In genomic region chr2:231612199-231613053, GRCh38 we compare ENCODE assay signal across 8 cellular contexts. TPM values are rescaled to one million over a fixed set of nuclear protein-coding genes. Genes with fewer than 3 reads are reported as not detected.
DNase-seq lines count a peak whose midpoint lies in the region; ATAC-seq, FAIRE-seq and TF ChIP-seq lines count a peak whose summit lies in the region.

No MANE protein-coding gene starts in this region.

- peak overlapping the region; percentile 80 for H3K4me3 Mint-ChIP-seq in activated T-helper 1 cell treated with anti-CD3 and anti-CD28 coated beads, Interleukin-12 subunit alpha, Interleukin-12 subunit beta, Interleukin-2, Interleukin-4 antibody, amounts not matched to agents 30 ng/mL and 10 ng/mL and 1 ng/mL, durations not matched to agents 14 hours and 24 hours and 36 hours
- H3K4me3 Mint-ChIP-seq in nephron = peak overlapping the region; percentile 74 to 86 (median 84)

- no peaks in the 10 kb centered on the region for H3K36me3 Mint-ChIP-seq in activated T-helper 1 cell treated with anti-CD3 and anti-CD28 coated beads, Interleukin-12 subunit alpha, Interleukin-12 subunit beta, Interleukin-2, Interleukin-4 antibody, amounts not matched to agents 30 ng/mL and 10 ng/mL and 1 ng/mL, durations not matched to agents 14 hours and 24 hours and 36 hours (ENCODE audit: low read depth)
- H3K36me3 Mint-ChIP-seq in nephron (ENCODE audit: low read depth) = no peaks in the 10 kb centered on the region

- H3K9me3 ChIP-seq in fibroblast of lung (ENCODE audit: control insufficient read depth, insufficient read depth, low read depth, low read length) = no peaks in the 10 kb centered on the region

- H2AFZ ChIP-seq in fibroblast of lung (ENCODE audit: low read length) = peak overlapping the region; percentile 63

- peak; percentile 93 for TF ChIP-seq RAD21 in Ishikawa (IDR thresholded peaks at IDR 0.05; ENCODE audit: low read depth)

- no peaks in the 10 kb centered on the region for H4K20me1 ChIP-seq in fibroblast of lung (ENCODE audit: control insufficient read depth, extremely low read depth, insufficient read depth, low read length)

- no peaks in the 10 kb centered on the region for H3K79me2 ChIP-seq in fibroblast of lung (ENCODE audit: control insufficient read depth, insufficient read depth, low read length)

- H3K27me3 ChIP-seq in fibroblast of lung (ENCODE audit: control insufficient read depth, insufficient read depth, low read length) = no peaks in the 10 kb centered on the region

- peak overlapping the region; percentile 58 for H3K4me2 ChIP-seq in fibroblast of lung (ENCODE audit: extremely low read depth, insufficient read depth, low read length)

- peak overlapping the region in 1 of 4 experiments; percentile 6 for H3K4me3 ChIP-seq in fibroblast of lung (replicated peaks in 1 of 4; ENCODE audit: control extremely low read depth in 1 of 4, insufficient read depth in 1 of 4, low read depth in 3 of 4, low read length in 4 of 4)

- TF ChIP-seq EP300 in Ishikawa (IDR thresholded peaks at IDR 0.05; ENCODE audit: borderline replicate concordance) = peak; percentile 23; the same call in 1 of the 2 replicates

- H3K9me3 Mint-ChIP-seq in activated T-helper 1 cell treated with anti-CD3 and anti-CD28 coated beads, Interleukin-12 subunit alpha, Interleukin-12 subunit beta, Interleukin-2, Interleukin-4 antibody, amounts not matched to agents 30 ng/mL and 10 ng/mL and 1 ng/mL, durations not matched to agents 14 hours and 24 hours and 36 hours = no peaks in the 10 kb centered on the region
- no peaks in the 10 kb centered on the region for H3K9me3 Mint-ChIP-seq in nephron

- H3K4me1 ChIP-seq in fibroblast of lung (ENCODE audit: control insufficient read depth, extremely low read depth, insufficient read depth, low read length) = peaks cover 30% of the 10 kb centered on the region

- intact Hi-C loops in activated T-helper 1 cell treated with anti-CD3 and anti-CD28 coated beads, Interleukin-12 subunit alpha, Interleukin-12 subunit beta, Interleukin-2, Interleukin-4 antibody, amounts not matched to agents 30 ng/mL and 10 ng/mL and 1 ng/mL, durations not matched to agents 14 hours and 24 hours and 36 hours (cut with micrococcal nuclease) = loop anchor here (1.0 to 5.0 kb wide), 11 partner anchors 8 to 940 kb away; partner anchors contain the start of genes COPS7B, EIF4E2, NCL and PDE6D

- peak overlapping the region; percentile 73 for H3K9ac ChIP-seq in fibroblast of lung (ENCODE audit: insufficient read depth, low read length)

- H3K36me3 ChIP-seq in fibroblast of lung (ENCODE audit: control insufficient read depth, insufficient read depth, low read length) = no peaks in the 10 kb centered on the region

- H3K27me3 Mint-ChIP-seq in activated T-helper 1 cell treated with anti-CD3 and anti-CD28 coated beads, Interleukin-12 subunit alpha, Interleukin-12 subunit beta, Interleukin-2, Interleukin-4 antibody, amounts not matched to agents 30 ng/mL and 10 ng/mL and 1 ng/mL, durations not matched to agents 14 hours and 24 hours and 36 hours (ENCODE audit: insufficient read depth) = no peaks in the 10 kb centered on the region
- H3K27me3 Mint-ChIP-seq in nephron (ENCODE audit: low read depth) = peaks cover 4% of the 10 kb centered on the region

- H3K27ac ChIP-seq in fibroblast of lung (ENCODE audit: insufficient read depth, low read length) = peak overlapping the region; percentile 99

- peak; percentile 75 for FAIRE-seq in RCC 7860 (lab: Jason Lieb, UNC)

- peaks cover 66% of the 10 kb centered on the region for H3K4me1 Mint-ChIP-seq in activated T-helper 1 cell treated with anti-CD3 and anti-CD28 coated beads, Interleukin-12 subunit alpha, Interleukin-12 subunit beta, Interleukin-2, Interleukin-4 antibody, amounts not matched to agents 30 ng/mL and 10 ng/mL and 1 ng/mL, durations not matched to agents 14 hours and 24 hours and 36 hours (ENCODE audit: low read depth)
- peaks cover 29% of the 10 kb centered on the region for H3K4me1 Mint-ChIP-seq in nephron

- peak overlapping the region; percentile 97 for H3K27ac Mint-ChIP-seq in activated T-helper 1 cell treated with anti-CD3 and anti-CD28 coated beads, Interleukin-12 subunit alpha, Interleukin-12 subunit beta, Interleukin-2, Interleukin-4 antibody, amounts not matched to agents 30 ng/mL and 10 ng/mL and 1 ng/mL, durations not matched to agents 14 hours and 24 hours and 36 hours
- H3K27ac Mint-ChIP-seq in nephron = peak overlapping the region; percentile 95 to 97 (median 95)

- TF ChIP-seq CTCF in fibroblast of lung (conservative IDR thresholded peaks at IDR 0.05 in 1 of 2, IDR thresholded peaks at IDR 0.05 in 1 of 2; ENCODE audit: low read depth in 1 of 2, low read length in 2 of 2) (peak; percentile 77 to 81), nephron (IDR thresholded peaks at IDR 0.05; ENCODE audit: unreplicated experiment in 3 of 3) (peak; percentile 92 to 96 (median 95))

- peak; percentile 53 for DNase-seq in DMS 273 treated with DMSO at 0.1 percent for 48 hours (lab: John Stamatoyannopoulos, UW)
- DNase-seq in RCC 7860 (ENCODE audit: low spot score) = peak; percentile 94
- DNase-seq in activated T-helper 1 cell treated with anti-CD3 and anti-CD28 coated beads, Interleukin-12 subunit alpha, Interleukin-12 subunit beta, Interleukin-2, Interleukin-4 antibody, amounts not matched to agents 30 ng/mL and 10 ng/mL and 1 ng/mL, durations not matched to agents 14 hours and 24 hours and 36 hours (ENCODE audit: low spot score) = peak; percentile 87
- DNase-seq in fibroblast of lung (ENCODE audit: low read depth in 2 of 2) = peak; percentile 90 to 92
- peak; percentile 92 for DNase-seq in stimulated activated naive CD4-positive, alpha-beta T cell treated with Interleukin-2 at 50 U/mL for 16 hours (lab: John Stamatoyannopoulos, UW)

- peak; percentile 35 for ATAC-seq in GM21447 (IDR thresholded peaks at IDR 0.05; ENCODE audit: unreplicated experiment)

TF ChIP-seq in Ishikawa, 13 proteins besides CTCF, POLR2A, EP300 and RAD21:
- TF ChIP-seq YY1 (IDR thresholded peaks at IDR 0.05; ENCODE audit: low read depth) = no peak; the same call in 1 of the 2 replicates
- TF ChIP-seq ZBTB7A (IDR thresholded peaks at IDR 0.05; ENCODE audit: low read depth) = peak; percentile 18; the same call in 1 of the 2 replicates
- 0 out of 2 replicates have a peak, but pooled peaks have one; percentile 28 for TF ChIP-seq FOXM1 (IDR thresholded peaks at IDR 0.05; ENCODE audit: borderline replicate concordance, low read depth)
- peak; percentile 32; the same call in 1 of the 2 replicates for TF ChIP-seq NFIC (IDR thresholded peaks at IDR 0.05)
- peak; percentile 82 for TF ChIP-seq MAX (IDR thresholded peaks at IDR 0.05)
- TF ChIP-seq TEAD4 (IDR thresholded peaks at IDR 0.05) = no peak
- peak; percentile 73 for TF ChIP-seq USF1 (IDR thresholded peaks at IDR 0.05)
- TF ChIP-seq CEBPB (IDR thresholded peaks at IDR 0.05) = no peak
- no peak for TF ChIP-seq EGR1 (IDR thresholded peaks at IDR 0.05)
- TF ChIP-seq TAF1 (IDR thresholded peaks at IDR 0.05; ENCODE audit: low read depth) = 0 out of 2 replicates have a peak, but pooled peaks have one; percentile 36
- TF ChIP-seq TCF12 (IDR thresholded peaks at IDR 0.05; ENCODE audit: low read depth) = peak; percentile 55
TF ChIP-seq in Ishikawa: peak in this region for 7.

RNA-seq across cellular contexts. Expression of gene TEX44, which starts 19.8 kb away (rescaled TPM):
- total RNA-seq in activated T-helper 1 cell treated with anti-CD3 and anti-CD28 coated beads, Interleukin-12 subunit alpha, Interleukin-12 subunit beta, Interleukin-2, Interleukin-4 antibody, amounts not matched to agents 30 ng/mL and 10 ng/mL and 1 ng/mL, durations not matched to agents 14 hours and 24 hours and 36 hours = not detected in 2 replicates
- not detected in 2 replicates for total RNA-seq in fibroblast of lung
- polyA plus RNA-seq in fibroblast of lung = not detected in 2 replicates
- polyA plus RNA-seq in fibroblast of lung (2012) = not detected in 2 replicates
- not detected in 2 replicates for polyA minus RNA-seq in fibroblast of lung (ENCODE audit: low replicate concordance)
